In the genomic region with DNA sequence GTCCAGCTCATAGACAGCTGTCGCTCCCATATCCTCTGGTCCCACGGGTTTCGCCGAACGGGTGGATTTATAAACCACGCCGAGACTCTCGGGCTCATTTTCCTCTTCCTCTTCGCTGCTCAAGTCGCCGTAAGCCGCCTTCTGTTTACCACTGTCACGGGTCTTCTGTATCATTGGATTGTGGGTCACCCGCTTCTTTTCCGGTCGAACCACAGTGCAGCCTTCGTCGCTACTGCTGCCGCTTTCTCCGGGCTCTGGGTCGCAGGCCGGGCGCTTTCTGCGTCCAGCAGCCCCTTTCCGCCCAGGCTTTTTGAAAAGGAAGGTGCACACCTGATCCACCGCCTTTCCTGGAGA, we compare ENCODE assay signal across 9 cellular contexts. TPM values are rescaled to one million over a fixed set of nuclear protein-coding genes. Genes with fewer than 3 reads are reported as not detected.
DNase-seq lines count a peak whose midpoint lies in the region; ATAC-seq and TF ChIP-seq lines count a peak whose summit lies in the region.
"Had no signal": no experiment of that assay in that cellular context is flagged by ENCODE, and none has a peak within 500 bp of the region (broad histone marks: within the 10 kb centered on the region; RNA-seq: fewer than 3 reads in every experiment).

No MANE protein-coding gene starts in this region.

- H3K9me3 ChIP-seq in Loucy (ENCODE audit: insufficient read depth, low read depth, low read length) (no peaks in the 10 kb centered on the region), lower lobe of right lung (no peaks in the 10 kb centered on the region), upper lobe of right lung (no peaks in the 10 kb centered on the region)

- ATAC-seq in GM21737 (IDR thresholded peaks at IDR 0.05; ENCODE audit: unreplicated experiment) (peak; percentile 23), lower lobe of right lung (peak; percentile 54 to 66), upper lobe of right lung (peak; percentile 63)

- no peak for TF ChIP-seq CTCF in GM12875 (IDR thresholded peaks at IDR 0.05; ENCODE audit: borderline replicate concordance, insufficient read depth, low read depth, low read length)
- TF ChIP-seq CTCF in Loucy (conservative IDR thresholded peaks at IDR 0.05; ENCODE audit: low read length) = no peak
- TF ChIP-seq CTCF in lower lobe of right lung (IDR thresholded peaks at IDR 0.05) = no peak
- TF ChIP-seq CTCF in upper lobe of right lung (IDR thresholded peaks at IDR 0.05) = no peak

- peak in 14 of 61 donors; percentile 22 to 70 (median 40) for DNase-seq in caudate nucleus (lab: John Stamatoyannopoulos, UW)
- DNase-seq in lower lobe of right lung = peak; percentile 46
- no peak for DNase-seq in upper lobe of right lung
- DNase-seq in foreskin melanocyte = no peak
- no peak for DNase-seq in cortex of kidney (lab: John Stamatoyannopoulos, UW)

- H3K4me2 ChIP-seq in Loucy (ENCODE audit: low read depth, low read length, poor library complexity, severe bottlenecking) = peak overlapping the region; percentile 91

- H4K20me1 ChIP-seq in Loucy (ENCODE audit: insufficient read depth, low read length, poor library complexity, severe bottlenecking) = peaks cover 10% of the 10 kb centered on the region

- H3K4me1 ChIP-seq in Loucy (ENCODE audit: insufficient read depth, low read length, poor library complexity, severe bottlenecking) = peaks cover 6% of the 10 kb centered on the region
- peaks cover 18% of the 10 kb centered on the region for H3K4me1 ChIP-seq in lower lobe of right lung
- H3K4me1 ChIP-seq in upper lobe of right lung = no peaks in the 10 kb centered on the region

- intact Hi-C loops in lower lobe of right lung (cut with DNase I) = no loop called here
- intact Hi-C loops in upper lobe of right lung (cut with DNase I) = no loop called here

- peaks cover 63% of the 10 kb centered on the region for H3K79me2 ChIP-seq in Loucy (ENCODE audit: insufficient read depth, low read length)

- no peaks in the 10 kb centered on the region for H3K9me2 ChIP-seq in Loucy (replicated peaks; ENCODE audit: low read depth, low read length)

- H3K36me3 ChIP-seq in Loucy (ENCODE audit: insufficient read depth, low read length) (no peaks in the 10 kb centered on the region), lower lobe of right lung (peaks cover 12% of the 10 kb centered on the region), upper lobe of right lung (no peaks in the 10 kb centered on the region)

- H3K27ac ChIP-seq in caudate nucleus (ENCODE audit: low read depth, low read length) (peak overlapping the region; percentile 55), lower lobe of right lung (peak overlapping the region; percentile 91), upper lobe of right lung (peak overlapping the region; percentile 94)

- H2AFZ ChIP-seq in Loucy (ENCODE audit: low read length) = peak overlapping the region; percentile 87; the same call in 1 of the 2 replicates

- H3K4me3 ChIP-seq in GM12875 (ENCODE audit: low read depth, low read length) (peak overlapping the region; percentile 60), Loucy (ENCODE audit: low read length, poor library complexity, severe bottlenecking) (peak overlapping the region; percentile 92), lower lobe of right lung (peak overlapping the region; percentile 70), upper lobe of right lung (peak overlapping the region; percentile 57)

- H3K27me3 ChIP-seq in Loucy (ENCODE audit: insufficient read depth, low read length, poor library complexity, severe bottlenecking) = no peaks in the 10 kb centered on the region
- no peaks in the 10 kb centered on the region for H3K27me3 ChIP-seq in lower lobe of right lung (ENCODE audit: low read depth)
- H3K27me3 ChIP-seq in upper lobe of right lung = no peaks in the 10 kb centered on the region

- peak overlapping the region; percentile 95 for H3K9ac ChIP-seq in Loucy (ENCODE audit: low read depth, low read length, poor library complexity, severe bottlenecking)

- no peaks in the 10 kb centered on the region; the same call in 1 of the 2 replicates for H3F3A ChIP-seq in Loucy (ENCODE audit: low read depth)

RNA-seq across cellular contexts. Expression of a gene that starts 0.3 kb away (rescaled TPM):
- total RNA-seq in lower lobe of right lung (13.5 TPM), upper lobe of right lung (13.6 TPM)

RNA-seq across cellular contexts. Expression of a gene that starts 0.4 kb away (rescaled TPM):
- total RNA-seq in lower lobe of right lung = 79.2 TPM
- total RNA-seq in upper lobe of right lung = 70.4 TPM

RNA-seq across cellular contexts. Expression of a gene that starts 18.5 kb away (rescaled TPM):
- 6.6 TPM for total RNA-seq in lower lobe of right lung
- total RNA-seq in upper lobe of right lung = 6.3 TPM

RNA-seq across cellular contexts. Expression of a gene that starts 24.5 kb away (rescaled TPM):
- total RNA-seq in lower lobe of right lung (4.8 TPM), upper lobe of right lung (not detected)
- total RNA-seq: subcutaneous adipose tissue had no signal
